ENCODE assay signal across 22 cellular contexts in genomic region chr6:72789145-72789544, GRCh38.
"Had no signal": no experiment of that assay in that cellular context is flagged by ENCODE, and none has a peak within 500 bp of the region (broad histone marks: within the 10 kb centered on the region; RNA-seq: fewer than 3 reads in every experiment).

No MANE protein-coding gene starts in this region.

- H3K27ac ChIP-seq: adrenal gland, esophagus muscularis mucosa, heart right ventricle, right lobe of liver, stomach, upper lobe of right lung, VCaP had no signal

- H3K27me3 ChIP-seq: adrenal gland, esophagus muscularis mucosa, heart right ventricle, right lobe of liver, stomach, upper lobe of right lung had no signal

- ATAC-seq: activated naive CD4-positive, alpha-beta T cell treated with anti-CD3 and anti-CD28 coated beads, Interleukin-2, amount 50 U/mL, for 72 hours; heart right ventricle; naive thymus-derived CD8-positive, alpha-beta T cell; right lobe of liver; stimulated activated effector memory CD8-positive, alpha-beta T cell treated with anti-CD3 and anti-CD28 coated beads, Interleukin-12 subunit alpha, Interleukin-12 subunit beta, amount 100 ng/mL, for 72 hours; upper lobe of right lung had no signal

- H3K4me1 Mint-ChIP-seq: stimulated activated effector memory CD8-positive, alpha-beta T cell treated with anti-CD3 and anti-CD28 coated beads, Interleukin-12 subunit alpha, Interleukin-12 subunit beta, amount 100 ng/mL, for 72 hours had no signal

- H3K4me1 ChIP-seq: adrenal gland, heart right ventricle, right lobe of liver had no signal

- H3K9me3 Mint-ChIP-seq: activated naive CD4-positive, alpha-beta T cell treated with anti-CD3 and anti-CD28 coated beads, Interleukin-2, amount 50 U/mL, for 72 hours; activated T-helper 1 cell treated with anti-CD3 and anti-CD28 coated beads, Interleukin-12 subunit alpha, Interleukin-12 subunit beta, Interleukin-2, Interleukin-4 antibody, amounts not matched to agents 30 ng/mL and 10 ng/mL and 1 ng/mL, durations not matched to agents 14 hours and 24 hours and 36 hours; dendritic cell treated with granulocyte-macrophage colony-stimulating factor and Interleukin-4, amounts not matched to agents 40 ng/mL and 50 ng/mL, for 4 days; naive thymus-derived CD8-positive, alpha-beta T cell; stimulated activated effector memory CD8-positive, alpha-beta T cell treated with anti-CD3 and anti-CD28 coated beads, Interleukin-12 subunit alpha, Interleukin-12 subunit beta, amount 100 ng/mL, for 72 hours had no signal

- H3K27ac Mint-ChIP-seq: activated naive CD4-positive, alpha-beta T cell treated with anti-CD3 and anti-CD28 coated beads, Interleukin-2, amount 50 U/mL, for 72 hours; activated T-helper 1 cell treated with anti-CD3 and anti-CD28 coated beads, Interleukin-12 subunit alpha, Interleukin-12 subunit beta, Interleukin-2, Interleukin-4 antibody, amounts not matched to agents 30 ng/mL and 10 ng/mL and 1 ng/mL, durations not matched to agents 14 hours and 24 hours and 36 hours; dendritic cell treated with granulocyte-macrophage colony-stimulating factor and Interleukin-4, amounts not matched to agents 40 ng/mL and 50 ng/mL, for 4 days; naive thymus-derived CD8-positive, alpha-beta T cell; stimulated activated effector memory CD8-positive, alpha-beta T cell treated with anti-CD3 and anti-CD28 coated beads, Interleukin-12 subunit alpha, Interleukin-12 subunit beta, amount 100 ng/mL, for 72 hours had no signal

- H3K27me3 Mint-ChIP-seq: dendritic cell treated with granulocyte-macrophage colony-stimulating factor and Interleukin-4, amounts not matched to agents 40 ng/mL and 50 ng/mL, for 4 days; naive thymus-derived CD8-positive, alpha-beta T cell had no signal

- H3K36me3 ChIP-seq: adrenal gland, esophagus muscularis mucosa, heart right ventricle, right lobe of liver, stomach, upper lobe of right lung had no signal

- H3K4me3 ChIP-seq: adrenal gland, esophagus muscularis mucosa, heart right ventricle, right lobe of liver, stomach, upper lobe of right lung had no signal

- H3K4me3 Mint-ChIP-seq: activated T-helper 1 cell treated with anti-CD3 and anti-CD28 coated beads, Interleukin-12 subunit alpha, Interleukin-12 subunit beta, Interleukin-2, Interleukin-4 antibody, amounts not matched to agents 30 ng/mL and 10 ng/mL and 1 ng/mL, durations not matched to agents 14 hours and 24 hours and 36 hours; dendritic cell treated with granulocyte-macrophage colony-stimulating factor and Interleukin-4, amounts not matched to agents 40 ng/mL and 50 ng/mL, for 4 days; naive thymus-derived CD8-positive, alpha-beta T cell; stimulated activated effector memory CD8-positive, alpha-beta T cell treated with anti-CD3 and anti-CD28 coated beads, Interleukin-12 subunit alpha, Interleukin-12 subunit beta, amount 100 ng/mL, for 72 hours had no signal

- H3K9me3 ChIP-seq: adrenal gland, esophagus muscularis mucosa, heart right ventricle, right lobe of liver, stomach, upper lobe of right lung had no signal

- FAIRE-seq: astrocyte, bronchial epithelial cell, endothelial cell of umbilical vein, small intestine had no signal

- DNase-seq: activated CD4-positive, alpha-beta T cell treated with anti-CD3 and anti-CD28 coated beads, Interleukin-2, amount 50 U/mL, for 48 hours; activated gamma-delta T cell treated with Interleukin-2 at 50 U/mL for 16 hours; activated T-cell treated with anti-CD3 and anti-CD28 coated beads for 4 hours; adrenal gland; effector CD8-positive, alpha-beta T cell; heart right ventricle; naive thymus-derived CD8-positive, alpha-beta T cell; right lobe of liver; small intestine; stimulated activated CD4-positive, alpha-beta T cell treated with anti-CD3 and anti-CD28 coated beads, Interleukin-4, amount 100 ng/mL, for 24 hours; stomach; T-helper 2 cell; upper lobe of right lung had no signal

- H3K36me3 Mint-ChIP-seq: stimulated activated effector memory CD8-positive, alpha-beta T cell treated with anti-CD3 and anti-CD28 coated beads, Interleukin-12 subunit alpha, Interleukin-12 subunit beta, amount 100 ng/mL, for 72 hours had no signal
